8 cellular contexts compared by ENCODE assay signal in the genomic region with DNA sequence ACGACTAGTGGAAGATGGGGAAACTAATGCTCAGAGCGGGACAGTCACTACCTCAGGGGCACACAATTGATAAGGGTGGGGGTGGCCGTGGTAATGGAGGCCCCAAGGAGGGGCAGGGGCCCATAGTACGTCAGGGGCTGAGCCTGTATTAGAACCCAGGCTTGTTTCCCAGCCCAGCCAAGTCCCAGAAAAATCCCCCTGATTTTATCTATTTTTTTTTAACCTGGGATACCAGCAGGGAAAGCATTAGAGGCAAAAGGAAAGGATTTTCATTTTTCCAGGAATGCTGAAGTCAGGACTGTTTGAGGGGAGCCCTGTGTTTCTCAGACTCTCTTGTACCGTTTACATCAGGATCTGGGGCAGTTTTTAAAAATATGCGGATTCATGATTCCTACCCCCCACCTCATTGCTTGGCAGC. TPM values are rescaled to one million over a fixed set of nuclear protein-coding genes. Genes with fewer than 3 reads are reported as not detected.
DNase-seq lines count a peak whose midpoint lies in the region; ATAC-seq and TF ChIP-seq lines count a peak whose summit lies in the region.

No MANE protein-coding gene starts in this region.

- POLR2A ChIA-PET in Caco-2 (lab: Charles Lee) (interaction anchor here (0.6 to 2.8 kb wide), 18 partner anchors 11 to 998 kb away, joined by 3 to 86 read pairs (median 4); a partner anchor contains a TSS), PC-3 (lab: Charles Lee; ENCODE audit: unreplicated experiment) (interaction anchor here (0.6 to 1.0 kb wide), 3 partner anchors 81 to 919 kb away, joined by 4 to 5 read pairs (median 4); no protein-coding TSS in a partner anchor)

- DNase-seq in Caco-2: no peak
- no peak for DNase-seq in PC-3
- DNase-seq in epithelial cell of esophagus (ENCODE audit: low read depth): no peak
- DNase-seq in ovary: no peak
- DNase-seq in SKM-1 (lab: John Stamatoyannopoulos, UW; ENCODE audit: unreplicated experiment): no peak
- no peak for DNase-seq in NCI-H446 treated with DMSO at 0.1 percent for 48 hours (lab: John Stamatoyannopoulos, UW)

- WGBS in ovary, 3 donors: 4 to 7% (median 5%) methylated on average over 6 of the region's 6 CpGs

- H3K4me2 ChIP-seq in PC-3 (ENCODE audit: low read length): peak overlapping the region; percentile 90

- BruUV-seq in Caco-2 (replicated peaks; lab: Mats Ljungman, UMichigan): TSS peak; percentile 92
- no TSS peak for BruUV-seq in PC-3 (replicated peaks; lab: Mats Ljungman, UMichigan)

- TF ChIP-seq POLR2A in ovary (IDR thresholded peaks at IDR 0.05): no peak

- peak in 1 of 2 experiments; percentile 29 for TF ChIP-seq CTCF in Caco-2 (IDR thresholded peaks at IDR 0.05; ENCODE audit: insufficient read depth in 1 of 2, low read depth in 1 of 2, low read length in 1 of 2, severe bottlenecking in 1 of 2, unreplicated experiment in 1 of 2)
- no peak for TF ChIP-seq CTCF in PC-3 (conservative IDR thresholded peaks at IDR 0.05; ENCODE audit: low read depth, low read length)
- no peak for TF ChIP-seq CTCF in epithelial cell of esophagus (IDR thresholded peaks at IDR 0.05; ENCODE audit: insufficient read depth, low read depth, low read length, missing control alignments)
- TF ChIP-seq CTCF in ovary (IDR thresholded peaks at IDR 0.05): no peak

- intact Hi-C loops in Caco-2 (cut with micrococcal nuclease; ENCODE audit: unreplicated experiment): loop anchor here (10.0 kb wide), 1 partner anchor 249 kb away; no protein-coding TSS in a partner anchor
- intact Hi-C loops in PC-3 (cut with micrococcal nuclease): no loop called here
- intact Hi-C loops in ovary (cut with DNase I): loop anchor here in 3 of 4 donors (5.0 kb wide), 1 partner anchor 84 kb away; a partner anchor contains a TSS

- no peaks in the 10 kb centered on the region for H3K36me3 ChIP-seq in Caco-2 (ENCODE audit: control insufficient read depth, insufficient read depth, low read length)
- no peaks in the 10 kb centered on the region for H3K36me3 ChIP-seq in PC-3 (ENCODE audit: low read depth, low read length)
- H3K36me3 ChIP-seq in ovary: no peaks in the 10 kb centered on the region

- no peaks in the 10 kb centered on the region for H4K20me1 ChIP-seq in PC-3 (ENCODE audit: low read length)

- H3K9me3 ChIP-seq in Caco-2: no peaks in the 10 kb centered on the region
- H3K9me3 ChIP-seq in PC-3 (ENCODE audit: low read length): no peaks in the 10 kb centered on the region
- H3K9me3 ChIP-seq in ovary: no peaks in the 10 kb centered on the region

- H3K9me3 Mint-ChIP-seq in Caco-2 (ENCODE audit: unreplicated experiment): no peaks in the 10 kb centered on the region

- H3K4me1 Mint-ChIP-seq in Caco-2 (ENCODE audit: low read depth, unreplicated experiment): peaks cover 25% of the 10 kb centered on the region

- H3K27me3 ChIP-seq in Caco-2 (replicated peaks; ENCODE audit: control insufficient read depth, insufficient read depth, low read length) (no peaks in the 10 kb centered on the region), PC-3 (ENCODE audit: low read length) (no peaks in the 10 kb centered on the region), ovary (no peaks in the 10 kb centered on the region)

- no peak overlapping the region for H3K27ac ChIP-seq in PC-3 (ENCODE audit: low read length)
- peak overlapping the region; percentile 59 to 86 for H3K27ac ChIP-seq in ovary

- H3K4me1 ChIP-seq in Caco-2 (peaks cover 5% of the 10 kb centered on the region), PC-3 (ENCODE audit: insufficient read depth, low read length) (peaks cover 17% of the 10 kb centered on the region), ovary (ENCODE audit: insufficient read depth) (no peaks in the 10 kb centered on the region)

- CTCF ChIA-PET in Caco-2 (lab: Charles Lee) (interaction anchor here (0.6 to 4.2 kb wide), 31 partner anchors 8 to 765 kb away, joined by 3 to 331 read pairs (median 4); a partner anchor contains a TSS), PC-3 (lab: Charles Lee) (interaction anchor here (0.5 to 1.5 kb wide), 7 partner anchors 15 to 307 kb away, joined by 3 to 30 read pairs (median 7); a partner anchor contains a TSS)

- peak overlapping the region; percentile 80 for H2AFZ ChIP-seq in PC-3 (ENCODE audit: low read length)

- ATAC-seq in PC-3 (no peak), GM21390 (IDR thresholded peaks at IDR 0.05; ENCODE audit: unreplicated experiment) (no peak), GM18519 (IDR thresholded peaks at IDR 0.05; ENCODE audit: low FRiP score, unreplicated experiment) (no peak)

- H3K27me3 Mint-ChIP-seq in Caco-2 (ENCODE audit: insufficient read depth, unreplicated experiment): no peaks in the 10 kb centered on the region

- peaks cover 16% of the 10 kb centered on the region for H3K36me3 Mint-ChIP-seq in Caco-2 (ENCODE audit: insufficient read depth, unreplicated experiment)

- no peaks in the 10 kb centered on the region for H3F3A ChIP-seq in PC-3 (ENCODE audit: low read length, unreplicated experiment)

- H3K4me3 Mint-ChIP-seq in Caco-2 (ENCODE audit: unreplicated experiment): peak overlapping the region; percentile 90

- H3K9me2 ChIP-seq in PC-3 (replicated peaks; ENCODE audit: low read length): no peaks in the 10 kb centered on the region

- H3K9ac ChIP-seq in PC-3 (ENCODE audit: low read length): peak overlapping the region; percentile 89

- peaks cover 22% of the 10 kb centered on the region for H3K79me2 ChIP-seq in PC-3 (ENCODE audit: low read length)

- H3K27ac Mint-ChIP-seq in Caco-2 (ENCODE audit: unreplicated experiment): peak overlapping the region; percentile 96

- TF ChIP-seq EP300 in ovary (IDR thresholded peaks at IDR 0.05): no peak

- H3K4me3 ChIP-seq in Caco-2 (ENCODE audit: low read depth, low read length) (peak overlapping the region; percentile 57), PC-3 (ENCODE audit: low read length) (peak overlapping the region; percentile 76), epithelial cell of esophagus (ENCODE audit: low read length) (peak overlapping the region; percentile 86), ovary (peak overlapping the region; percentile 79)

RNA-seq across cellular contexts. Expression of a gene that starts 0.4 kb away (rescaled TPM):
- 1.9 and 2.5 TPM in 2 replicates for total RNA-seq in Caco-2 (2022)
- total RNA-seq in PC-3 (2014; rRNA removed): 0.04 TPM in 1 of 2 replicates, not detected in the other
- total RNA-seq in ovary: 1 to 10 TPM in 4 of 7 donors, under 1 TPM in 3; 0.74 to 2.6 (median 1.1) TPM
- 1 to 10 TPM in 1 of 2 donors, under 1 TPM in 1; 0.30 to 2.3 TPM for polyA plus RNA-seq in ovary

RNA-seq across cellular contexts. Expression of a gene that starts 0.4 kb away (rescaled TPM):
- 138 TPM in 2 replicates for total RNA-seq in Caco-2 (2022)
- total RNA-seq in PC-3 (2014; rRNA removed): 82.0 and 95.9 TPM in 2 replicates
- total RNA-seq in ovary: 10 to 100 TPM; 14.5 to 35.3 (median 22.2) TPM
- 10 to 100 TPM; 19.8 to 42.0 TPM for polyA plus RNA-seq in ovary
